In the genomic region with DNA sequence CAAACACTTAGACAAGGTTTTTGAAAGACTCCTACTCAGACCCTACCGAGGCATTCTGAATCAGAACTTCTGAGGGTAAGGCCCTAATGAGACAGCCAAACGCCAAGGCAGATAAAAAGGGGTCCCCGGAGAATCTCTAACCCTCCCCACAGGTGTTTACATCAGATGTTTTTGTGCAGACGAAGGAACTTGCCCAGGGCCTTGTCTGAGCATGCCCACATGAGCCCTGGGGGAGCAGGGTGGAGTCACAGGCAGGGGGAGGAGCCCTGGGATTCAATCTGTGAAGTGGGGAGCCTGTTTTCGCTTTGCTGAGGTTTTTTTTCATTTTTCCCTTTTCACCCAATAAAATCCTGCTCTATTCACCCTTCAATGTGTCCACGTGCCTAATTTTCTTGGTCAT, we compare ENCODE assay signal across 8 cellular contexts.
DNase-seq lines count a peak whose midpoint lies in the region; ATAC-seq and TF ChIP-seq lines count a peak whose summit lies in the region.

No MANE protein-coding gene starts in this region.

- ATAC-seq in HG02885 (IDR thresholded peaks at IDR 0.05; ENCODE audit: poor library complexity, unreplicated experiment) (peak; percentile 50), HG03097 (IDR thresholded peaks at IDR 0.05; ENCODE audit: low FRiP score, unreplicated experiment) (no peak), HG03135 (IDR thresholded peaks at IDR 0.05; ENCODE audit: unreplicated experiment) (no peak), HG03378 (IDR thresholded peaks at IDR 0.05; ENCODE audit: unreplicated experiment) (no peak)

- peak; percentile 69 to 74 for DNase-seq in activated CD4-positive, alpha-beta T cell treated with anti-CD3 and anti-CD28 coated beads for 4 hours
- peak; percentile 79 for DNase-seq in epithelial cell of esophagus (ENCODE audit: low read depth)
- peak; percentile 48 to 60 (median 52) for DNase-seq in stimulated activated CD4-positive, alpha-beta T cell treated with anti-CD3 and anti-CD28 coated beads, TNF-alpha, amount 100 ng/mL, for 1 hour (ENCODE audit: low read depth in 3 of 3, low spot score in 1 of 3)
- no peak for DNase-seq in putamen (ENCODE audit: low spot score)

- no peak for TF ChIP-seq CTCF in epithelial cell of esophagus (IDR thresholded peaks at IDR 0.05; ENCODE audit: insufficient read depth, low read depth, low read length, missing control alignments)

- no peak overlapping the region for H3K4me3 ChIP-seq in epithelial cell of esophagus (ENCODE audit: low read length)
